In the genomic region with DNA sequence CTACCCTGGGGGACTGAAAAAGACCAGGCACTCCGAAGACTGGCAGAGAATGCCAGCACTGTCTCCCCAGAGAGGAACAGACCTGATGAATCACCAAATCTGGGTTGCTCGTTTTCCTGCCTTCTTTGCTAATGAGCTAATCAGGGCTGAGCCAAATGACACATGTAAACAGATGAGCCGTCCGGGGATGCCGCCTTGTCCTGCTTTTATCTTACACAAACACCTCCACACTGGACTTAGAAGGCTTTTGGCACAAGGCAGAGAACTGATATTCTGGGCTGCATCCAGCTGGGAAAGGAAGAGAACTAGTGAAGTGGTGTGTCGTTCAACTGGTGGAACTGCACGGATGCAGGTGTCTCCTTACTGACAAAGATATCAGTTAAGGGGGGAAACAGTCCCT, we compare ENCODE assay signal across 8 cellular contexts.
DNase-seq lines count a peak whose midpoint lies in the region; ATAC-seq, FAIRE-seq and TF ChIP-seq lines count a peak whose summit lies in the region.

No MANE protein-coding gene starts in this region.

- H3K18ac ChIP-seq in mesendoderm (ENCODE audit: low read length), result no peak overlapping the region

- H3K56ac ChIP-seq in mesendoderm (ENCODE audit: low read length), result no peak overlapping the region

- H3K36me3 ChIP-seq in BE2C, result no peaks in the 10 kb centered on the region
- H3K36me3 ChIP-seq in MG63, result no peaks in the 10 kb centered on the region
- no peaks in the 10 kb centered on the region for H3K36me3 ChIP-seq in bronchial epithelial cell (ENCODE audit: control insufficient read depth, insufficient read depth, low read length)
- H3K36me3 ChIP-seq in mesendoderm (ENCODE audit: control insufficient read depth, insufficient read depth, low read length), result no peaks in the 10 kb centered on the region
- no peaks in the 10 kb centered on the region for H3K36me3 ChIP-seq in esophagus muscularis mucosa

- DNase-seq in BE2C, result peak; percentile 61
- DNase-seq in MG63, result peak; percentile 79
- peak; percentile 92 for DNase-seq in bronchial epithelial cell (ENCODE audit: low read depth)
- DNase-seq in mesendoderm, result peak; percentile 51
- DNase-seq in NCI-H146 (lab: John Stamatoyannopoulos, UW), result no peak
- no peak for DNase-seq in GM19239 (ENCODE audit: insufficient read length, low spot score)
- no peak for DNase-seq in esophagus muscularis mucosa (ENCODE audit: extremely low spot score)

- TF ChIP-seq CTCF in BE2C (IDR thresholded peaks at IDR 0.05; ENCODE audit: low read depth, low read length) (no peak), bronchial epithelial cell (IDR thresholded peaks at IDR 0.05; ENCODE audit: insufficient read depth, low read length, severe bottlenecking) (no peak), esophagus muscularis mucosa (IDR thresholded peaks at IDR 0.05) (no peak)

- no peak overlapping the region for H3K4me2 ChIP-seq in mesendoderm (ENCODE audit: low read length)

- TF ChIP-seq EP300 in esophagus muscularis mucosa (IDR thresholded peaks at IDR 0.05), result no peak

- peak; percentile 60 for FAIRE-seq in bronchial epithelial cell (lab: Jason Lieb, UNC)
- no peak for FAIRE-seq in GM19239 (lab: Jason Lieb, UNC)

- no peak overlapping the region for H4K8ac ChIP-seq in mesendoderm (ENCODE audit: low read depth, low read length)

- H3K9me3 ChIP-seq in BE2C, result no peaks in the 10 kb centered on the region
- peaks cover 3% of the 10 kb centered on the region for H3K9me3 ChIP-seq in MG63
- H3K9me3 ChIP-seq in esophagus muscularis mucosa, result no peaks in the 10 kb centered on the region

- no peak overlapping the region for H2AK5ac ChIP-seq in mesendoderm (ENCODE audit: low read length)

- no peak overlapping the region for H2BK15ac ChIP-seq in mesendoderm (replicated peaks; ENCODE audit: low read depth)

- H4K5ac ChIP-seq in mesendoderm (ENCODE audit: low read length), result no peak overlapping the region

- H3K23ac ChIP-seq in mesendoderm (ENCODE audit: low read length), result no peak overlapping the region

- no CpG with 5 or more reads among the region's 7 CpGs for WGBS in mesendoderm (ENCODE audit: extremely low coverage, insufficient coverage, low lambda C conversion rate)
- WGBS in esophagus muscularis mucosa, result 5% methylated on average over 7 of the region's 7 CpGs

- H3K27ac ChIP-seq in mesendoderm (ENCODE audit: low read depth, low read length) (no peak overlapping the region), esophagus muscularis mucosa (replicated peaks in 1 of 4) (no peak overlapping the region)

- H3K9ac ChIP-seq in mesendoderm (ENCODE audit: low read length), result no peak overlapping the region

- H3K79me2 ChIP-seq in mesendoderm (ENCODE audit: control insufficient read depth, insufficient read depth, low read length), result no peaks in the 10 kb centered on the region

- no peak overlapping the region for H3K4ac ChIP-seq in mesendoderm (ENCODE audit: low read depth, low read length)

- H2BK5ac ChIP-seq in mesendoderm (ENCODE audit: low read length), result no peak overlapping the region

- peaks cover 4% of the 10 kb centered on the region for H3K4me1 ChIP-seq in BE2C
- no peaks in the 10 kb centered on the region for H3K4me1 ChIP-seq in mesendoderm (ENCODE audit: control insufficient read depth, low read depth, low read length)
- peaks cover 0 to 14% (median 10%) of the 10 kb centered on the region in 4 donors for H3K4me1 ChIP-seq in esophagus muscularis mucosa

- no peak for TF ChIP-seq POLR2A in esophagus muscularis mucosa (IDR thresholded peaks at IDR 0.05; ENCODE audit: low read depth)

- H3K27me3 ChIP-seq in BE2C (no peaks in the 10 kb centered on the region), MG63 (no peaks in the 10 kb centered on the region), bronchial epithelial cell (ENCODE audit: control insufficient read depth, insufficient read depth, low read length) (no peaks in the 10 kb centered on the region), mesendoderm (ENCODE audit: insufficient read depth, low read length, poor library complexity) (no peaks in the 10 kb centered on the region), esophagus muscularis mucosa (no peaks in the 10 kb centered on the region)

- H3K4me3 ChIP-seq in BE2C (ENCODE audit: low read depth, low read length) (peak overlapping the region; percentile 2; the same call in 1 of the 2 replicates), MG63 (no peak overlapping the region), bronchial epithelial cell (ENCODE audit: low read depth, low read length) (no peak overlapping the region), mesendoderm (ENCODE audit: low read length) (no peak overlapping the region), esophagus muscularis mucosa (no peak overlapping the region)

- intact Hi-C loops in esophagus muscularis mucosa (cut with DNase I), result no loop called here

- H3K79me1 ChIP-seq in mesendoderm (ENCODE audit: low read length), result no peaks in the 10 kb centered on the region

- no peak for ATAC-seq in GM18909 (IDR thresholded peaks at IDR 0.05; ENCODE audit: poor library complexity, unreplicated experiment)

- no peak overlapping the region for H2BK120ac ChIP-seq in mesendoderm (ENCODE audit: low read depth, low read length)

Comparison
In these comparisons a context has a peak if more than half of its experiments do, and no peak if none do; other contexts are left out.
1. DNase-seq: peak in BE2C (single experiment), MG63 (single experiment), bronchial epithelial cell (single experiment) and mesendoderm (single experiment); none in NCI-H146 (single experiment), GM19239 (single experiment) and esophagus muscularis mucosa (single experiment).